ENCODE assay signal across 8 cellular contexts in genomic region chr1:183022202-183023145, GRCh38. TPM values are rescaled to one million over a fixed set of nuclear protein-coding genes. Genes with fewer than 3 reads are reported as not detected.
DNase-seq lines count a peak whose midpoint lies in the region; ATAC-seq, FAIRE-seq and TF ChIP-seq lines count a peak whose summit lies in the region.

No MANE protein-coding gene starts in this region.

- H3K36me3 ChIP-seq in SU-DHL-6 (ENCODE audit: low read length): no peaks in the 10 kb centered on the region
- peaks cover 5% of the 10 kb centered on the region for H3K36me3 ChIP-seq in skeletal muscle satellite cell (ENCODE audit: insufficient read depth, low read length)

- H3K79me2 ChIP-seq in SU-DHL-6 (ENCODE audit: insufficient read depth, low read length): 0 out of 2 replicates have a peak, but pooled peaks cover 4% of the 10 kb centered on the region

- ATAC-seq in GM19463 (IDR thresholded peaks at IDR 0.05; ENCODE audit: unreplicated experiment) (peak; percentile 32), HG03457 (IDR thresholded peaks at IDR 0.05; ENCODE audit: unreplicated experiment) (no peak)

- FAIRE-seq in HTR-8/SVneo (lab: Jason Lieb, UNC) (no peak), islet of Langerhans (lab: Jason Lieb, UNC) (peak; percentile 82)

- DNase-seq in DMS 273 (lab: John Stamatoyannopoulos, UW; ENCODE audit: unreplicated experiment) (peak; percentile 88), HTR-8/SVneo (ENCODE audit: insufficient read length, low spot score) (peak; percentile 75), cerebellar cortex (ENCODE audit: low spot score) (peak; percentile 88)

- H2AFZ ChIP-seq in SU-DHL-6 (ENCODE audit: low read depth, low read length, severe bottlenecking): peak overlapping the region; percentile 84

- H3K4me2 ChIP-seq in SU-DHL-6 (ENCODE audit: low read depth, low read length, poor library complexity, severe bottlenecking) (peak overlapping the region; percentile 60), skeletal muscle satellite cell (ENCODE audit: low read length) (peak overlapping the region; percentile 79)

- H3K27me3 ChIP-seq in SU-DHL-6 (ENCODE audit: low read length): no peaks in the 10 kb centered on the region
- no peaks in the 10 kb centered on the region for H3K27me3 ChIP-seq in skeletal muscle satellite cell (ENCODE audit: control insufficient read depth, insufficient read depth, low read length)

- H3K4me3 ChIP-seq in SU-DHL-6 (ENCODE audit: insufficient read depth, low read length, poor library complexity, severe bottlenecking) (peak overlapping the region; percentile 70), skeletal muscle satellite cell (ENCODE audit: low read length) (peak overlapping the region; percentile 76)

- TF ChIP-seq CTCF in SU-DHL-6 (IDR thresholded peaks at IDR 0.05; ENCODE audit: insufficient read depth, low read length, poor library complexity, severe bottlenecking): no peak

- peaks cover 22% of the 10 kb centered on the region; the same call in 1 of the 2 replicates for H3F3A ChIP-seq in SU-DHL-6 (ENCODE audit: insufficient read depth)

- peaks cover 23% of the 10 kb centered on the region for H3K4me1 ChIP-seq in skeletal muscle satellite cell (ENCODE audit: control insufficient read depth, insufficient read depth, low read length)

- H3K27ac ChIP-seq in SU-DHL-6 (ENCODE audit: low read depth, low read length): 0 out of 2 replicates have a peak overlapping the region, but pooled peaks have one; percentile 23

- peak overlapping the region; percentile 68 for H3K9ac ChIP-seq in SU-DHL-6 (ENCODE audit: low read length)
- peak overlapping the region; percentile 98 for H3K9ac ChIP-seq in skeletal muscle satellite cell (ENCODE audit: low read depth, low read length)

- peaks cover 24% of the 10 kb centered on the region for H4K20me1 ChIP-seq in SU-DHL-6 (ENCODE audit: low read depth, low read length)

- no peaks in the 10 kb centered on the region for H3K9me3 ChIP-seq in SU-DHL-6 (ENCODE audit: insufficient read depth, low read length)
- H3K9me3 ChIP-seq in skeletal muscle satellite cell (replicated peaks; ENCODE audit: low read length): no peaks in the 10 kb centered on the region

- no peaks in the 10 kb centered on the region for H3K9me2 ChIP-seq in SU-DHL-6 (replicated peaks; ENCODE audit: insufficient read depth, low read length)

RNA-seq across cellular contexts. Expression of gene LAMC1, which starts 0.7 kb away (rescaled TPM):
- total RNA-seq in skeletal muscle satellite cell (2012; rRNA removed): 721 and 783 TPM in 2 replicates
